Comparison of ENCODE assay signal across 9 cellular contexts in genomic region chr6:140956567-140957306, GRCh38.
DNase-seq lines count a peak whose midpoint lies in the region; ATAC-seq and TF ChIP-seq lines count a peak whose summit lies in the region.
"Had no signal": no experiment of that assay in that cellular context is flagged by ENCODE, and none has a peak within 500 bp of the region (broad histone marks: within the 10 kb centered on the region; RNA-seq: fewer than 3 reads in every experiment).

No MANE protein-coding gene starts in this region.

- H3K27me3 Mint-ChIP-seq in activated T-helper 17 cell treated with anti-CD3 and anti-CD28 coated beads, Interleukin-2, amount 50 U/mL, for 72 hours = no peaks in the 10 kb centered on the region
- H3K27me3 Mint-ChIP-seq: activated CD8-positive, alpha-beta T cell treated with anti-CD3 and anti-CD28 coated beads for 36 hours had no signal

- H3K4me2 ChIP-seq in fibroblast of lung (ENCODE audit: extremely low read depth, insufficient read depth, low read length) = peak overlapping the region; percentile 18

- TF ChIP-seq CTCF in fibroblast of lung (conservative IDR thresholded peaks at IDR 0.05 in 1 of 2, IDR thresholded peaks at IDR 0.05 in 1 of 2; ENCODE audit: low read depth in 1 of 2, low read length in 2 of 2) = no peak

- intact Hi-C loops in Right ventricle myocardium superior (cut with DNase I) = no loop called here

- H3K79me2 ChIP-seq in fibroblast of lung (ENCODE audit: control insufficient read depth, insufficient read depth, low read length) = no peaks in the 10 kb centered on the region

- H3K27ac Mint-ChIP-seq in activated T-helper 17 cell treated with anti-CD3 and anti-CD28 coated beads, Interleukin-2, amount 50 U/mL, for 72 hours = no peak overlapping the region
- H3K27ac Mint-ChIP-seq: activated CD8-positive, alpha-beta T cell treated with anti-CD3 and anti-CD28 coated beads for 36 hours had no signal

- H3K9ac ChIP-seq in fibroblast of lung (ENCODE audit: insufficient read depth, low read length) = no peak overlapping the region

- H3K4me3 Mint-ChIP-seq in activated T-helper 17 cell treated with anti-CD3 and anti-CD28 coated beads, Interleukin-2, amount 50 U/mL, for 72 hours = no peak overlapping the region
- H3K4me3 Mint-ChIP-seq: activated CD8-positive, alpha-beta T cell treated with anti-CD3 and anti-CD28 coated beads for 36 hours had no signal

- peaks cover 7% of the 10 kb centered on the region for H3K4me1 ChIP-seq in fibroblast of lung (ENCODE audit: control insufficient read depth, extremely low read depth, insufficient read depth, low read length)

- H3K9me3 Mint-ChIP-seq in activated T-helper 17 cell treated with anti-CD3 and anti-CD28 coated beads, Interleukin-2, amount 50 U/mL, for 72 hours = peaks cover 4% of the 10 kb centered on the region
- H3K9me3 Mint-ChIP-seq: activated CD8-positive, alpha-beta T cell treated with anti-CD3 and anti-CD28 coated beads for 36 hours had no signal

- H3K27ac ChIP-seq in fibroblast of lung (ENCODE audit: insufficient read depth, low read length) = no peak overlapping the region

- H4K20me1 ChIP-seq in fibroblast of lung (ENCODE audit: control insufficient read depth, extremely low read depth, insufficient read depth, low read length) = no peaks in the 10 kb centered on the region

- no peaks in the 10 kb centered on the region for H3K36me3 ChIP-seq in fibroblast of lung (ENCODE audit: control insufficient read depth, insufficient read depth, low read length)

- no peak for ATAC-seq in Right ventricle myocardium superior (ENCODE audit: poor library complexity)
- no peak for ATAC-seq in activated T-helper 17 cell treated with anti-CD3 and anti-CD28 coated beads, Interleukin-2, amount 50 U/mL, for 72 hours (replicated peaks)
- ATAC-seq: activated CD8-positive, alpha-beta T cell treated with anti-CD3 and anti-CD28 coated beads for 36 hours had no signal

- no peaks in the 10 kb centered on the region for H3K4me1 Mint-ChIP-seq in activated T-helper 17 cell treated with anti-CD3 and anti-CD28 coated beads, Interleukin-2, amount 50 U/mL, for 72 hours

- H3K36me3 Mint-ChIP-seq in activated T-helper 17 cell treated with anti-CD3 and anti-CD28 coated beads, Interleukin-2, amount 50 U/mL, for 72 hours (ENCODE audit: low read depth) = no peaks in the 10 kb centered on the region

- peak; percentile 38 for DNase-seq in AG08396 (ENCODE audit: low spot score)
- peak; percentile 64 for DNase-seq in NCI-H1092 (lab: John Stamatoyannopoulos, UW)
- DNase-seq in NCI-H524 treated with DMSO at 0.1 percent for 48 hours (lab: John Stamatoyannopoulos, UW) = peak; percentile 41
- peak; percentile 17 to 42 for DNase-seq in fibroblast of lung (ENCODE audit: low read depth in 2 of 2)
- no peak for DNase-seq in GDM1 (lab: John Stamatoyannopoulos, UW)
- DNase-seq in HuH-7 (ENCODE audit: low spot score) = no peak
- DNase-seq in Right ventricle myocardium superior = no peak
- DNase-seq: activated CD8-positive, alpha-beta T cell treated with anti-CD3 and anti-CD28 coated beads for 36 hours had no signal

- H3K4me3 ChIP-seq in fibroblast of lung (replicated peaks in 1 of 4; ENCODE audit: control extremely low read depth in 1 of 4, insufficient read depth in 1 of 4, low read depth in 3 of 4, low read length in 4 of 4) = no peak overlapping the region

- no peaks in the 10 kb centered on the region for H3K9me3 ChIP-seq in fibroblast of lung (ENCODE audit: control insufficient read depth, insufficient read depth, low read depth, low read length)

- no peaks in the 10 kb centered on the region for H3K27me3 ChIP-seq in fibroblast of lung (ENCODE audit: control insufficient read depth, insufficient read depth, low read length)

- H2AFZ ChIP-seq in fibroblast of lung (ENCODE audit: low read length) = no peak overlapping the region

Comparison
In these comparisons a context has a peak if more than half of its experiments do, and no peak if none do; other contexts are left out.
1. DNase-seq: peak in AG08396 (single experiment), NCI-H1092 (single experiment), NCI-H524 treated with DMSO at 0.1 percent for 48 hours (single experiment) and fibroblast of lung (2 of 2); none in GDM1 (single experiment), HuH-7 (single experiment) and Right ventricle myocardium superior (single experiment).